16 cellular contexts compared by ENCODE assay signal in genomic region chr17:48795444-48796162, GRCh38. TPM values are rescaled to one million over a fixed set of nuclear protein-coding genes. Genes with fewer than 3 reads are reported as not detected.
DNase-seq lines count a peak whose midpoint lies in the region; ATAC-seq and TF ChIP-seq lines count a peak whose summit lies in the region.
"Had no signal": no experiment of that assay in that cellular context is flagged by ENCODE, and none has a peak within 500 bp of the region (broad histone marks: within the 10 kb centered on the region; RNA-seq: fewer than 3 reads in every experiment).

No MANE protein-coding gene starts in this region.

- H3K9me2 ChIP-seq in Karpas-422 (replicated peaks; ENCODE audit: insufficient read depth, low read length) = no peaks in the 10 kb centered on the region

- H3K9ac ChIP-seq in OCI-LY3 (ENCODE audit: low read length) = no peak overlapping the region
- H3K9ac ChIP-seq in Karpas-422 (ENCODE audit: low read length) = no peak overlapping the region

- no peaks in the 10 kb centered on the region for H3K27me3 ChIP-seq in OCI-LY3 (ENCODE audit: low read depth, low read length)
- peaks cover 9% of the 10 kb centered on the region for H3K27me3 ChIP-seq in osteoblast (ENCODE audit: insufficient read depth, low read length)
- no peaks in the 10 kb centered on the region for H3K27me3 ChIP-seq in Karpas-422 (ENCODE audit: low read length)

- H3K4me2 ChIP-seq in OCI-LY3 (ENCODE audit: low read length) = no peak overlapping the region
- H3K4me2 ChIP-seq in osteoblast (ENCODE audit: insufficient read depth, low read length) = peak overlapping the region; percentile 32
- no peak overlapping the region for H3K4me2 ChIP-seq in Karpas-422 (ENCODE audit: low read depth, low read length, poor library complexity, severe bottlenecking)
- H3K4me2 ChIP-seq: GM23338 had no signal

- H3K9me3 ChIP-seq in OCI-LY3 (ENCODE audit: insufficient read depth, low read length) (no peaks in the 10 kb centered on the region), osteoblast (ENCODE audit: low read depth, low read length) (no peaks in the 10 kb centered on the region), Karpas-422 (ENCODE audit: low read length) (no peaks in the 10 kb centered on the region)
- H3K9me3 ChIP-seq: thoracic aorta had no signal

- TF ChIP-seq CTCF in OCI-LY3 (IDR thresholded peaks at IDR 0.05; ENCODE audit: low read depth, low read length) (no peak), fibroblast of pulmonary artery (IDR thresholded peaks at IDR 0.05; ENCODE audit: low read length, missing control alignments) (no peak), osteoblast (IDR thresholded peaks at IDR 0.05; ENCODE audit: extremely low read depth, low read depth, low read length) (no peak)

- DNase-seq in Caki2 (ENCODE audit: low read depth) (peak; percentile 86), fibroblast of pulmonary artery (ENCODE audit: low read depth) (peak; percentile 40), osteoblast (ENCODE audit: insufficient read length, low spot score, missing footprints) (peak; percentile 86), NCI-H128 (lab: John Stamatoyannopoulos, UW; ENCODE audit: unreplicated experiment) (no peak), Karpas-422 (no peak), iPS-NIHi11 (ENCODE audit: low spot score) (no peak)
- DNase-seq: activated CD4-positive, alpha-beta T cell treated with anti-CD3 and anti-CD28 coated beads for 48 hours; DMS 273 treated with DMSO at 0.1 percent for 48 hours; erythroblast; NCI-H1436 treated with DMSO at 0.1 percent for 48 hours; stimulated activated CD4-positive, alpha-beta T cell treated with anti-CD3 and anti-CD28 coated beads, Interleukin-4, amount 100 ng/mL, for 24 hours had no signal

- H3K27ac ChIP-seq in OCI-LY3 (ENCODE audit: low read length) = no peak overlapping the region
- no peak overlapping the region for H3K27ac ChIP-seq in osteoblast (ENCODE audit: low read depth, low read length)
- no peak overlapping the region for H3K27ac ChIP-seq in Karpas-422 (ENCODE audit: low read length)
- H3K27ac ChIP-seq: RWPE1, thoracic aorta had no signal

- H3K4me1 ChIP-seq in OCI-LY3 (ENCODE audit: low read length) (peaks cover 34% of the 10 kb centered on the region), osteoblast (ENCODE audit: insufficient read depth, low read length) (peaks cover 11% of the 10 kb centered on the region), Karpas-422 (ENCODE audit: low read length) (no peaks in the 10 kb centered on the region; the same call in 1 of the 2 replicates)

- in situ Hi-C loops in Caki2 (cut with HindIII; ENCODE audit: low pct_unique_long_range_greater_than_20kb, low sequenced_read_pairs) = no loop called here

- H3K79me2 ChIP-seq in OCI-LY3 (ENCODE audit: low read length) (no peaks in the 10 kb centered on the region), osteoblast (ENCODE audit: insufficient read depth, low read length) (no peaks in the 10 kb centered on the region), Karpas-422 (ENCODE audit: low read length) (no peaks in the 10 kb centered on the region)

- H3K36me3 ChIP-seq in OCI-LY3 (replicated peaks; ENCODE audit: low read depth, low read length) (no peaks in the 10 kb centered on the region), osteoblast (ENCODE audit: insufficient read depth, low read length) (no peaks in the 10 kb centered on the region), Karpas-422 (ENCODE audit: insufficient read depth, low read length) (no peaks in the 10 kb centered on the region)
- H3K36me3 ChIP-seq: thoracic aorta had no signal

- H4K20me1 ChIP-seq in OCI-LY3 (ENCODE audit: insufficient read depth, low read length) (no peaks in the 10 kb centered on the region), osteoblast (ENCODE audit: insufficient read depth, low read length) (no peaks in the 10 kb centered on the region), Karpas-422 (ENCODE audit: insufficient read depth, low read depth, low read length) (no peaks in the 10 kb centered on the region)

- no peak overlapping the region for H3K4me3 ChIP-seq in OCI-LY3 (ENCODE audit: low read length)
- no peak overlapping the region for H3K4me3 ChIP-seq in fibroblast of pulmonary artery (replicated peaks; ENCODE audit: low read depth, low read length)
- H3K4me3 ChIP-seq in osteoblast (ENCODE audit: insufficient read depth, low read length) = no peak overlapping the region
- no peak overlapping the region for H3K4me3 ChIP-seq in Karpas-422 (ENCODE audit: low read length)
- H3K4me3 ChIP-seq: GM23338, thoracic aorta had no signal

- ATAC-seq in HG02623 (IDR thresholded peaks at IDR 0.05; ENCODE audit: unreplicated experiment) = no peak
- ATAC-seq: GM23338 had no signal

- 0 out of 2 replicates have a peak overlapping the region, but pooled peaks have one; percentile 43 for H2AFZ ChIP-seq in OCI-LY3 (ENCODE audit: low read depth, low read length)
- no peak overlapping the region for H2AFZ ChIP-seq in osteoblast (ENCODE audit: low read length)
- H2AFZ ChIP-seq in Karpas-422 (ENCODE audit: low read length) = no peak overlapping the region
- H2AFZ ChIP-seq: GM23338 had no signal

RNA-seq across cellular contexts. Expression of gene TTLL6, which starts 21.4 kb away (rescaled TPM):
- total RNA-seq in Caki2 (2014; rRNA removed; shearing (Covaris generic); ENCODE audit: low replicate concordance) = 0.34 TPM in 1 of 2 replicates, not detected in the other
- not detected in 2 replicates for total RNA-seq in osteoblast
- not detected in 2 replicates for total RNA-seq in Karpas-422 (2014; rRNA removed; shearing (Covaris generic); ENCODE audit: low replicate concordance)
- total RNA-seq: thoracic aorta had no signal

RNA-seq across cellular contexts. Expression of gene CALCOCO2, which starts 35.2 kb away (rescaled TPM):
- total RNA-seq in Caki2 (2014; rRNA removed; shearing (Covaris generic); ENCODE audit: low replicate concordance) = 24.8 and 38.5 TPM in 2 replicates
- 103 and 105 TPM in 2 replicates for total RNA-seq in osteoblast
- 21.8 and 29.7 TPM in 2 replicates for total RNA-seq in Karpas-422 (2014; rRNA removed; shearing (Covaris generic); ENCODE audit: low replicate concordance)

Comparison
In these comparisons a context has a peak if more than half of its experiments do, and no peak if none do; other contexts are left out.
1. DNase-seq: peak in Caki2 (single experiment), fibroblast of pulmonary artery (single experiment) and osteoblast (single experiment); none in NCI-H128 (single experiment), Karpas-422 (single experiment) and iPS-NIHi11 (single experiment).